In the genomic region with DNA sequence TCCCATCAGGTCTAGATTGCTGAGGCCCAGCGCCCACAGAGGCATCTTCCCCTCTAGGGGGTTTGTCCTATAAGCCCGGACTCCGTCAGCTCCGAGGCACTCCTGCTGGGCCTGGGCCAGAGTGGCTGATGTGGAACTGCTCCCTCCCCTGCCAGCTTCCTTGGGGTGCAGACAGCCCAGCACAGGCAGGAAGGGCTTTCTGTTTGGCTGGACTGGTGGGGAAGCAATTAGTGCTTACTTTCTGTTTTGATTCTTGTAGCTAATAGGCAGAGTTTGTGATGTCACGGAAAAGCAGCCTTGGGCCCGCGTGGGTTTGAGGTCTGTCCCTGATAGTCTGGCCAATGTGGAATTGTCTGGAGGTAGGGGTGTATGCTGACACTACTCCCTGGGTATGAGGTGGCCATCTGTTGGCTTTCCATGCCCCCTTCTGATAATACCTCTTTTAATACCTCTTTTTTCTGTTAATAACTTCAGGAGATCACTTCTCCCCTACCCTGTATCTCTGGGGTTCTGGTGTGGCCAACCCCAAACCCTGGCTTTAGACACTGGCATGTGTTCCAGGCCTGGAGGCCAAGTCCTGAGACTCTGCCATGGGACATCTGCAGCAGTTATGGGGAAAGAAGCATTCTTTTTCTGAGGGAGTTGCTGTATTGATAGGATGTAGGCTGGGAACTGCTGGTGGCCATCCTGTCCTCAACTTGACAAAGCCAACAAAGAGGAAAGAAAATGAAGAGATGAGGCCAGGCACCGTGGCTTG, we compare ENCODE assay signal across 9 cellular contexts.
DNase-seq lines count a peak whose midpoint lies in the region; ATAC-seq and TF ChIP-seq lines count a peak whose summit lies in the region.
"Had no signal": no experiment of that assay in that cellular context is flagged by ENCODE, and none has a peak within 500 bp of the region (broad histone marks: within the 10 kb centered on the region; RNA-seq: fewer than 3 reads in every experiment).

No MANE protein-coding gene starts in this region.

- H3K56ac ChIP-seq in IMR-90 (ENCODE audit: extremely low read depth, insufficient read depth, low read length) = no peak overlapping the region

- H3K4ac ChIP-seq in IMR-90 (ENCODE audit: low read depth, low read length) = peak overlapping the region; percentile 78

- H3K4me3 Mint-ChIP-seq in naive thymus-derived CD4-positive, alpha-beta T cell = no peak overlapping the region
- no peak overlapping the region for H3K4me3 Mint-ChIP-seq in mesothelial cell of epicardium

- H3K4me1 ChIP-seq in IMR-90 (ENCODE audit: control insufficient read depth, insufficient read depth, low read length) (peaks cover 31% of the 10 kb centered on the region), colonic mucosa (no peaks in the 10 kb centered on the region)
- H3K4me1 ChIP-seq in naive thymus-derived CD4-positive, alpha-beta T cell (ENCODE audit: control insufficient read depth in 2 of 2, insufficient read depth in 2 of 2, low read length in 2 of 2) = no peaks in the 10 kb centered on the region

- H4K91ac ChIP-seq in IMR-90 (ENCODE audit: insufficient read depth, low read depth, low read length) = peak overlapping the region; percentile 67; the same call in 1 of the 2 replicates

- dilution Hi-C loops in IMR-90 (cut with HindIII; ENCODE audit: low sequenced_read_pairs, unreplicated experiment) = no loop called here

- H3K27ac Mint-ChIP-seq in naive thymus-derived CD4-positive, alpha-beta T cell = peak overlapping the region in 1 of 9 donors; percentile 33
- no peak overlapping the region for H3K27ac Mint-ChIP-seq in mesothelial cell of epicardium

- no peak for TF ChIP-seq RAD21 in IMR-90 (IDR thresholded peaks at IDR 0.05; ENCODE audit: low read length)

- intact Hi-C loops in IMR-90 (cut with micrococcal nuclease) (no loop called here), colonic mucosa (cut with DNase I) (no loop called here)
- intact Hi-C loops in naive thymus-derived CD4-positive, alpha-beta T cell (cut with micrococcal nuclease) = no loop called here

- peaks cover 0 to 10% (median 0%) of the 10 kb centered on the region in 7 donors for H3K4me1 Mint-ChIP-seq in naive thymus-derived CD4-positive, alpha-beta T cell
- H3K4me1 Mint-ChIP-seq in mesothelial cell of epicardium = peaks cover 10% of the 10 kb centered on the region

- peak overlapping the region; percentile 66 for H2AK9ac ChIP-seq in IMR-90 (replicated peaks; ENCODE audit: low read depth, low read length, poor library complexity)

- H3K9me1 ChIP-seq in IMR-90 (ENCODE audit: insufficient read depth, low read length) = peaks cover 31% of the 10 kb centered on the region

- H3K14ac ChIP-seq in IMR-90 (replicated peaks; ENCODE audit: low read depth, low read length) = peak overlapping the region; percentile 38

- peak overlapping the region; percentile 30; the same call in 2 of the 3 replicates for H2BK15ac ChIP-seq in IMR-90 (ENCODE audit: low read depth, low read length)

- H2AK5ac ChIP-seq in IMR-90 (ENCODE audit: low read depth, low read length) = peak overlapping the region; percentile 97

- POLR2A ChIA-PET in IMR-90 (lab: Charles Lee; ENCODE audit: unreplicated experiment) = no interaction called here
- POLR2A ChIA-PET in naive thymus-derived CD4-positive, alpha-beta T cell (lab: Charles Lee) = no interaction called here

- no peak for TF ChIP-seq POLR2A in IMR-90 (IDR thresholded peaks at IDR 0.05; ENCODE audit: low read depth, low read length)

- H3K36me3 ChIP-seq in IMR-90 (ENCODE audit: control insufficient read depth, insufficient read depth, low read length) (peaks cover 6% of the 10 kb centered on the region; the same call in 1 of the 2 replicates), colonic mucosa (no peaks in the 10 kb centered on the region)
- no peaks in the 10 kb centered on the region for H3K36me3 ChIP-seq in naive thymus-derived CD4-positive, alpha-beta T cell (ENCODE audit: control insufficient read depth in 2 of 3, insufficient read depth in 3 of 3, low read length in 3 of 3)

- no peak overlapping the region for H3K4me2 ChIP-seq in IMR-90 (ENCODE audit: low read depth, low read length)

- WGBS in IMR-90 (ENCODE audit: extremely low coverage in 2 of 2, insufficient read length in 1 of 2), 2 experiments = no CpG with 5 or more reads among the region's 8 CpGs

- H3K27ac ChIP-seq in IMR-90 (ENCODE audit: insufficient read depth, low read length) (peak overlapping the region; percentile 75), colonic mucosa (peak overlapping the region; percentile 57)
- H3K27ac ChIP-seq in naive thymus-derived CD4-positive, alpha-beta T cell (ENCODE audit: low read depth, low read length) = no peak overlapping the region

- H2BK120ac ChIP-seq in IMR-90 (ENCODE audit: low read depth, low read length) = peak overlapping the region; percentile 93

- H4K20me1 ChIP-seq in IMR-90 (ENCODE audit: insufficient read depth, low read length) = 0 out of 2 replicates have a peak, but pooled peaks cover 2% of the 10 kb centered on the region

- peak overlapping the region; percentile 17; the same call in 1 of the 2 replicates for H3K23ac ChIP-seq in IMR-90 (ENCODE audit: low read depth, low read length)

- H2BK20ac ChIP-seq in IMR-90 (ENCODE audit: low read depth, low read length) = peak overlapping the region; percentile 22; the same call in 1 of the 2 replicates

- CTCF ChIA-PET in IMR-90 (lab: Yijun Ruan, JAX) = no interaction called here
- CTCF ChIA-PET in naive thymus-derived CD4-positive, alpha-beta T cell (lab: Charles Lee) = no interaction called here

- TF ChIP-seq CTCF in AG09319 (IDR thresholded peaks at IDR 0.05; ENCODE audit: low read depth, low read length) (no peak; the same call in 1 of the 2 replicates), IMR-90 (conservative IDR thresholded peaks at IDR 0.05; ENCODE audit: low read depth, low read length) (no peak), colonic mucosa (IDR thresholded peaks at IDR 0.05) (no peak), mesothelial cell of epicardium (IDR thresholded peaks at IDR 0.05; ENCODE audit: unreplicated experiment) (no peak)

- no peaks in the 10 kb centered on the region for H3K27me3 ChIP-seq in IMR-90 (ENCODE audit: control insufficient read depth, insufficient read depth, low read length)
- no peaks in the 10 kb centered on the region for H3K27me3 ChIP-seq in colonic mucosa
- H3K27me3 ChIP-seq in naive thymus-derived CD4-positive, alpha-beta T cell (ENCODE audit: control insufficient read depth in 2 of 2, insufficient read depth in 2 of 2, low read length in 2 of 2) = no peaks in the 10 kb centered on the region

- H3K9me3 ChIP-seq in IMR-90 (ENCODE audit: control insufficient read depth, insufficient read depth, low read length) (no peaks in the 10 kb centered on the region), colonic mucosa (no peaks in the 10 kb centered on the region)
- H3K9me3 ChIP-seq in naive thymus-derived CD4-positive, alpha-beta T cell (ENCODE audit: control insufficient read depth in 2 of 3, low read length in 3 of 3) = no peaks in the 10 kb centered on the region

- no peak overlapping the region for H3K9ac ChIP-seq in IMR-90 (ENCODE audit: low read depth, low read length)
- H3K9ac ChIP-seq in colonic mucosa (ENCODE audit: low read depth in 2 of 2, low read length in 2 of 2) = no peak overlapping the region

- H3K27me3 Mint-ChIP-seq in naive thymus-derived CD4-positive, alpha-beta T cell = no peaks in the 10 kb centered on the region
- no peaks in the 10 kb centered on the region for H3K27me3 Mint-ChIP-seq in mesothelial cell of epicardium (ENCODE audit: low read depth)

- no peak overlapping the region for H3K4me3 ChIP-seq in IMR-90 (ENCODE audit: insufficient read depth, low read depth, low read length)
- H3K4me3 ChIP-seq in colonic mucosa = no peak overlapping the region
- no peak overlapping the region for H3K4me3 ChIP-seq in naive thymus-derived CD4-positive, alpha-beta T cell (ENCODE audit: low read length)

- peak overlapping the region in 1 of 2 experiments; percentile 86; a peak in 3 of 4 replicates for H4K8ac ChIP-seq in IMR-90 (ENCODE audit: low read depth in 2 of 2, low read length in 2 of 2)

- H2BK5ac ChIP-seq in IMR-90 (ENCODE audit: low read depth, low read length, poor library complexity, severe bottlenecking) = peak overlapping the region; percentile 84

- in situ Hi-C loops in IMR-90 (cut with MboI; ENCODE audit: low sequenced_read_pairs) = no loop called here

- H4K5ac ChIP-seq in IMR-90 (ENCODE audit: low read depth, low read length) = peak overlapping the region; percentile 79

- ATAC-seq in IMR-90 (ENCODE audit: low read depth) (no peak), GM18907 (IDR thresholded peaks at IDR 0.05; ENCODE audit: unreplicated experiment) (no peak), HG02973 (IDR thresholded peaks at IDR 0.05; ENCODE audit: unreplicated experiment) (no peak)
- ATAC-seq in naive thymus-derived CD4-positive, alpha-beta T cell = peak; percentile 62

- no TSS peak for BruUV-seq in IMR-90 (replicated peaks; lab: Mats Ljungman, UMichigan)

- peaks cover 16 to 72% of the 10 kb centered on the region in 2 experiments for H3K79me1 ChIP-seq in IMR-90 (ENCODE audit: low read depth in 1 of 2, low read length in 2 of 2)

- no peak overlapping the region for H2AFZ ChIP-seq in IMR-90 (replicated peaks; ENCODE audit: low read length, poor library complexity)

- H3K9me3 Mint-ChIP-seq in naive thymus-derived CD4-positive, alpha-beta T cell = no peaks in the 10 kb centered on the region
- no peaks in the 10 kb centered on the region for H3K9me3 Mint-ChIP-seq in mesothelial cell of epicardium

- H3K36me3 Mint-ChIP-seq in naive thymus-derived CD4-positive, alpha-beta T cell = no peaks in the 10 kb centered on the region
- H3K36me3 Mint-ChIP-seq in mesothelial cell of epicardium = no peaks in the 10 kb centered on the region

- peak overlapping the region; percentile 27; the same call in 1 of the 2 replicates for H3K18ac ChIP-seq in IMR-90 (ENCODE audit: low read depth, low read length)

- DNase-seq in AG09319 (ENCODE audit: extremely low read depth, low read depth) (peak; percentile 61), IMR-90 (peak; percentile 36), colonic mucosa (peak; percentile 20), activated gamma-delta T cell treated with Interleukin-2 at 50 U/mL for 16 hours (no peak), mesothelial cell of epicardium (ENCODE audit: low spot score in 2 of 2, unreplicated experiment in 2 of 2) (no peak)
- DNase-seq in naive thymus-derived CD4-positive, alpha-beta T cell = no peak
- DNase-seq: NCI-H2081 had no signal

TF ChIP-seq in IMR-90, 13 proteins besides CTCF, POLR2A, EP300 and RAD21:
- no peak for TF ChIP-seq SMC3 (IDR thresholded peaks at IDR 0.05; ENCODE audit: low read depth, low read length)

Comparison
In these comparisons a context has a peak if more than half of its experiments do, and no peak if none do; other contexts are left out.
1. DNase-seq: peak in AG09319 (single experiment), IMR-90 (single experiment) and colonic mucosa (single experiment); none in naive thymus-derived CD4-positive, alpha-beta T cell (0 of 9), activated gamma-delta T cell treated with Interleukin-2 at 50 U/mL for 16 hours (single experiment) and mesothelial cell of epicardium (0 of 2).